18 cellular contexts compared by ENCODE assay signal in genomic region chr10:119947325-119947724, GRCh38.
"Had no signal": no experiment of that assay in that cellular context is flagged by ENCODE, and none has a peak within 500 bp of the region (broad histone marks: within the 10 kb centered on the region; RNA-seq: fewer than 3 reads in every experiment).

No MANE protein-coding gene starts in this region.

- H3K27me3 ChIP-seq: right atrium auricular region had no signal

- H3K4me3 ChIP-seq: right atrium auricular region, skin epidermis had no signal

- H3K27ac Mint-ChIP-seq: activated CD4-positive, alpha-beta T cell treated with anti-CD3 and anti-CD28 coated beads, Interleukin-2, amount 10 ng/mL, durations not matched to agents 7 days and 5 days; activated naive CD8-positive, alpha-beta T cell treated with anti-CD3 and anti-CD28 coated beads, Interleukin-2, amount 10 ng/mL, durations not matched to agents 7 days and 5 days; activated T-helper 1 cell treated with anti-CD3 and anti-CD28 coated beads, Interleukin-12 subunit alpha, Interleukin-12 subunit beta, Interleukin-2, Interleukin-4 antibody, amounts not matched to agents 30 ng/mL and 10 ng/mL and 1 ng/mL, durations not matched to agents 14 hours and 24 hours and 36 hours; brain; nephron had no signal

- H3K4me3 Mint-ChIP-seq: activated CD4-positive, alpha-beta T cell treated with anti-CD3 and anti-CD28 coated beads, Interleukin-2, amount 10 ng/mL, durations not matched to agents 7 days and 5 days; activated naive CD8-positive, alpha-beta T cell treated with anti-CD3 and anti-CD28 coated beads, Interleukin-2, amount 10 ng/mL, durations not matched to agents 7 days and 5 days; activated T-helper 1 cell treated with anti-CD3 and anti-CD28 coated beads, Interleukin-12 subunit alpha, Interleukin-12 subunit beta, Interleukin-2, Interleukin-4 antibody, amounts not matched to agents 30 ng/mL and 10 ng/mL and 1 ng/mL, durations not matched to agents 14 hours and 24 hours and 36 hours; brain; nephron had no signal

- H3K27me3 Mint-ChIP-seq: activated CD4-positive, alpha-beta T cell treated with anti-CD3 and anti-CD28 coated beads, Interleukin-2, amount 10 ng/mL, durations not matched to agents 7 days and 5 days; activated naive CD8-positive, alpha-beta T cell treated with anti-CD3 and anti-CD28 coated beads, Interleukin-2, amount 10 ng/mL, durations not matched to agents 7 days and 5 days had no signal

- H3K4me1 Mint-ChIP-seq: activated CD4-positive, alpha-beta T cell treated with anti-CD3 and anti-CD28 coated beads, Interleukin-2, amount 10 ng/mL, durations not matched to agents 7 days and 5 days; activated naive CD8-positive, alpha-beta T cell treated with anti-CD3 and anti-CD28 coated beads, Interleukin-2, amount 10 ng/mL, durations not matched to agents 7 days and 5 days; brain; nephron had no signal

- H3K4me1 ChIP-seq: right atrium auricular region had no signal

- H3K27ac ChIP-seq: epithelial cell of prostate, right atrium auricular region, skin epidermis had no signal

- H3K9me3 ChIP-seq: right atrium auricular region had no signal

- H3K9me3 Mint-ChIP-seq: activated CD4-positive, alpha-beta T cell treated with anti-CD3 and anti-CD28 coated beads, Interleukin-2, amount 10 ng/mL, durations not matched to agents 7 days and 5 days; activated naive CD8-positive, alpha-beta T cell treated with anti-CD3 and anti-CD28 coated beads, Interleukin-2, amount 10 ng/mL, durations not matched to agents 7 days and 5 days; activated T-helper 1 cell treated with anti-CD3 and anti-CD28 coated beads, Interleukin-12 subunit alpha, Interleukin-12 subunit beta, Interleukin-2, Interleukin-4 antibody, amounts not matched to agents 30 ng/mL and 10 ng/mL and 1 ng/mL, durations not matched to agents 14 hours and 24 hours and 36 hours; brain; nephron had no signal

- DNase-seq: activated CD4-positive, alpha-beta T cell treated with anti-CD3 and anti-CD28 coated beads, Interleukin-2, amount 10 ng/mL, durations not matched to agents 7 days and 5 days; activated naive CD4-positive, alpha-beta T cell; activated naive CD8-positive, alpha-beta T cell treated with anti-CD3 and anti-CD28 coated beads, Interleukin-2, amount 10 ng/mL, durations not matched to agents 7 days and 5 days; effector memory CD4-positive, alpha-beta T cell; foreskin fibroblast; hypothalamus; occipital lobe; stimulated activated CD4-positive, alpha-beta T cell treated with anti-CD3 and anti-CD28 coated beads, Interleukin-15, amount 100 ng/mL, for 24 hours; stimulated activated CD4-positive, alpha-beta T cell treated with anti-CD3 and anti-CD28 coated beads, Interleukin-4, amount 100 ng/mL, for 24 hours; stimulated activated naive CD4-positive, alpha-beta T cell treated with Interleukin-2 at 50 U/mL for 16 hours; T-helper 9 cell; trophoblast cell had no signal
